1 cellular context compared by ENCODE assay signal in the genomic region with DNA sequence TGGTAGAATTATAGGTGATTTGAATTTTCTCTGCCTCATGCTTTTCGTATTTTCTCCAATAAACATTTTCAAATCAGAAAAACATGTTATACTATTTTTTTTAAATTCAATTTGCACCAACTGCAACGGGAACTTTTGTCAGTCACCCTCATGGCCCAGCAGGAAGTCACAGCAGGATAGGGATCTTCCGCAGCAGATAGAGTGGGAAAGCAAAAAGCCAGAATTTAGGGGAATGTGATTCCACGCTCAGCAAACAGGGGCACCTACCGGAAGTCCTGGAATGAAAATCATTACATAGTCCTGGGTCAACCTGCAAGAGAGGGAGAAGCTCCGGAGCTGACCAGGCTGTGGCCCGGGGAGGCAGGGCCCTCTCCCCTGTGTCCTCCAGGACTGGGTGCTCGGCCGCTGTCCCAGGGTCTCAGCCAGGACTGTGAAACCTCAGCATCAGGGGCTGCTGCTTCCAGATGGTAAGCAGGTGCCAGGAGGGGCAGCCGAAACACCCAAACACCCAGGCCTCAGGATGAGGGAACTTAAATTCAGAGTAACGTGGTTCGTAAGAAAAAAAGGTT.
TF ChIP-seq lines count a peak whose summit lies in the region.

No MANE protein-coding gene starts in this region.

TF ChIP-seq in GM23338, 12 proteins besides CTCF, POLR2A, EP300 and RAD21 (continued from another document):
- TF ChIP-seq, protein P1, sequence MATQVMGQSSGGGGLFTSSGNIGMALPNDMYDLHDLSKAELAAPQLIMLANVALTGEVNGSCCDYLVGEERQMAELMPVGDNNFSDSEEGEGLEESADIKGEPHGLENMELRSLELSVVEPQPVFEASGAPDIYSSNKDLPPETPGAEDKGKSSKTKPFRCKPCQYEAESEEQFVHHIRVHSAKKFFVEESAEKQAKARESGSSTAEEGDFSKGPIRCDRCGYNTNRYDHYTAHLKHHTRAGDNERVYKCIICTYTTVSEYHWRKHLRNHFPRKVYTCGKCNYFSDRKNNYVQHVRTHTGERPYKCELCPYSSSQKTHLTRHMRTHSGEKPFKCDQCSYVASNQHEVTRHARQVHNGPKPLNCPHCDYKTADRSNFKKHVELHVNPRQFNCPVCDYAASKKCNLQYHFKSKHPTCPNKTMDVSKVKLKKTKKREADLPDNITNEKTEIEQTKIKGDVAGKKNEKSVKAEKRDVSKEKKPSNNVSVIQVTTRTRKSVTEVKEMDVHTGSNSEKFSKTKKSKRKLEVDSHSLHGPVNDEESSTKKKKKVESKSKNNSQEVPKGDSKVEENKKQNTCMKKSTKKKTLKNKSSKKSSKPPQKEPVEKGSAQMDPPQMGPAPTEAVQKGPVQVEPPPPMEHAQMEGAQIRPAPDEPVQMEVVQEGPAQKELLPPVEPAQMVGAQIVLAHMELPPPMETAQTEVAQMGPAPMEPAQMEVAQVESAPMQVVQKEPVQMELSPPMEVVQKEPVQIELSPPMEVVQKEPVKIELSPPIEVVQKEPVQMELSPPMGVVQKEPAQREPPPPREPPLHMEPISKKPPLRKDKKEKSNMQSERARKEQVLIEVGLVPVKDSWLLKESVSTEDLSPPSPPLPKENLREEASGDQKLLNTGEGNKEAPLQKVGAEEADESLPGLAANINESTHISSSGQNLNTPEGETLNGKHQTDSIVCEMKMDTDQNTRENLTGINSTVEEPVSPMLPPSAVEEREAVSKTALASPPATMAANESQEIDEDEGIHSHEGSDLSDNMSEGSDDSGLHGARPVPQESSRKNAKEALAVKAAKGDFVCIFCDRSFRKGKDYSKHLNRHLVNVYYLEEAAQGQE (IDR thresholded peaks at IDR 0.05; ENCODE audit: unreplicated experiment): no peak
